In the genomic region with DNA sequence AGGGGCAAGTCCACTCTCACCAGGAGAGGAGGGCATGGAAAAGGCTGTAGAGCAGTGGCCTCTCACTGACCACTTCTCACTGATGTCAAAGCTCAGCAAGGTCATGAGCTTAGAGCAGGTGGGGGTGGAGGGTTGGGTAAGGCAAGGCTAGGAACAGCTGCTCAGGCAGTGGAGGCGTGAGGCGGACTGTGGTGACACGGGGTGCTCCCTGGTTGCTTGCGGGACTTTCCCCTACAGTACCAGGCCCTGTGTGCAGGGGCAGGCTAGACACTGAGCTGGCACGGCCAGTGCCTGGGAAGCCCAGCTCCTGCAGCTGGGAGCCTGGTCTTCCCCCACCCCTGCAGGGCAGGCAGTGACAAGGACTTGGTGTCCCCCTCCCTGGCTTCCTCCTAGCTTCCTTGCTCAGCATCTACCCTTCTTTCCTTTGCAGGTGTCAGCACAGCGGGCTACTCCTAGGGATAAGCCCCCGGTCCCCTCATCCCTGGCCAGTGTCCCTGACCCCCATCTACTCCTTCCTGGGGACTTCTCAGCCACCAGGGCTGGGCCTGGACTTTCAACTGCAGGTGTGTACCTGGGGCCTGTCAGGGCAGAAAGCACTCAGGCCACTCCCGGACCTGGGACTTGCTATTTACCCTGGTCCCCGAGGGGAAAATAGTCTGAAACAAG, we compare ENCODE assay signal across 9 cellular contexts. TPM values are rescaled to one million over a fixed set of nuclear protein-coding genes. Genes with fewer than 3 reads are reported as not detected.
DNase-seq lines count a peak whose midpoint lies in the region; FAIRE-seq and TF ChIP-seq lines count a peak whose summit lies in the region.
"Had no signal": no experiment of that assay in that cellular context is flagged by ENCODE, and none has a peak within 500 bp of the region (broad histone marks: within the 10 kb centered on the region; RNA-seq: fewer than 3 reads in every experiment).

No MANE protein-coding gene starts in this region.

- peak; percentile 67 for DNase-seq in MM.1S
- no peak for DNase-seq in endothelial cell (ENCODE audit: low spot score)
- DNase-seq in NCI-H2171 treated with DMSO at 0.1 percent for 48 hours (lab: John Stamatoyannopoulos, UW) = no peak
- no peak for DNase-seq in NCI-H1092 (lab: John Stamatoyannopoulos, UW)
- no peak for DNase-seq in HTR-8/SVneo (ENCODE audit: insufficient read length, low spot score)
- no peak for DNase-seq in KG1 (lab: John Stamatoyannopoulos, UW)
- DNase-seq: dermis blood vessel endothelial cell had no signal

- no peak overlapping the region for H3K9ac ChIP-seq in MM.1S (ENCODE audit: low read length)

- H3K4me1 ChIP-seq in MM.1S (ENCODE audit: low read length) = peaks cover 19% of the 10 kb centered on the region

- no peaks in the 10 kb centered on the region for H3K36me3 ChIP-seq in MM.1S (replicated peaks; ENCODE audit: insufficient read depth, low read length)

- H3K9me3 Mint-ChIP-seq in endothelial cell (ENCODE audit: unreplicated experiment) = no peaks in the 10 kb centered on the region

- H3K9me3 ChIP-seq in MM.1S (replicated peaks; ENCODE audit: insufficient read depth, low read length) = no peaks in the 10 kb centered on the region

- no peak for FAIRE-seq in HTR-8/SVneo (lab: Jason Lieb, UNC)

- H3K79me2 ChIP-seq in MM.1S (ENCODE audit: low read length) = no peaks in the 10 kb centered on the region

- peak overlapping the region; percentile 10; the same call in 1 of the 2 replicates for H3K27ac ChIP-seq in 22Rv1
- H3K27ac ChIP-seq in MM.1S (ENCODE audit: low read length) = peak overlapping the region; percentile 47; the same call in 1 of the 2 replicates

- H3K36me3 Mint-ChIP-seq in endothelial cell (ENCODE audit: low read depth, unreplicated experiment) = peaks cover 21% of the 10 kb centered on the region

- 0 out of 2 replicates have a peak, but pooled peaks cover 5% of the 10 kb centered on the region for H3F3A ChIP-seq in MM.1S (ENCODE audit: insufficient read depth, low read length)

- H3K4me1 Mint-ChIP-seq in endothelial cell (ENCODE audit: unreplicated experiment) = peaks cover 23% of the 10 kb centered on the region

- H3K4me3 ChIP-seq in MM.1S (ENCODE audit: low read length) = no peak overlapping the region

- no peaks in the 10 kb centered on the region for H3K9me2 ChIP-seq in MM.1S (replicated peaks; ENCODE audit: insufficient read depth, low read length)

- TF ChIP-seq POLR2A in GM19193 (IDR thresholded peaks at IDR 0.05; ENCODE audit: extremely low read depth, insufficient read depth, insufficient read length) = peak; percentile 27

- peak overlapping the region; percentile 20; the same call in 1 of the 2 replicates for H3K4me2 ChIP-seq in MM.1S (ENCODE audit: low read depth, low read length)

- H4K20me1 ChIP-seq in MM.1S (ENCODE audit: insufficient read depth, low read length) = no peaks in the 10 kb centered on the region

- no peaks in the 10 kb centered on the region for H3K27me3 ChIP-seq in MM.1S (replicated peaks; ENCODE audit: insufficient read depth, low read length)

- H3K4me3 Mint-ChIP-seq in endothelial cell (ENCODE audit: unreplicated experiment) = no peak overlapping the region

- H2AFZ ChIP-seq in MM.1S (ENCODE audit: low read length) = no peak overlapping the region

- H3K27me3 Mint-ChIP-seq in endothelial cell (ENCODE audit: unreplicated experiment) = peaks cover 14% of the 10 kb centered on the region

- no peak for TF ChIP-seq CTCF in 22Rv1 (IDR thresholded peaks at IDR 0.05)
- TF ChIP-seq CTCF in MM.1S (IDR thresholded peaks at IDR 0.05; ENCODE audit: low read length) = no peak
- TF ChIP-seq CTCF in endothelial cell (IDR thresholded peaks at IDR 0.05; ENCODE audit: unreplicated experiment) = no peak

- H3K27ac Mint-ChIP-seq in endothelial cell (ENCODE audit: unreplicated experiment) = peak overlapping the region; percentile 85

RNA-seq across cellular contexts. Expression of a gene that starts 45.6 kb away (rescaled TPM):
- total RNA-seq in endothelial cell (ENCODE audit: unreplicated experiment) = 53.0 TPM
